1 cellular context compared by ENCODE assay signal in genomic region chr4:183098723-183099536, GRCh38.
TF ChIP-seq lines count a peak whose summit lies in the region.

Gene WWC2, plus strand, starts transcription at chr4:183099257. Its CDS starts 235 bp downstream, at chr4:183099492.

TF ChIP-seq in SK-N-SH, 30 proteins besides CTCF, POLR2A, EP300 and RAD21 (continued from another document):
- TF ChIP-seq EZH2phosphoT487 (IDR thresholded peaks at IDR 0.05; ENCODE audit: borderline replicate concordance, low read depth): no peak
